Comparison of ENCODE assay signal across 9 cellular contexts in genomic region chr18:3441290-3441689, GRCh38. TPM values are rescaled to one million over a fixed set of nuclear protein-coding genes. Genes with fewer than 3 reads are reported as not detected.
DNase-seq lines count a peak whose midpoint lies in the region; ATAC-seq and TF ChIP-seq lines count a peak whose summit lies in the region.
"Had no signal": no experiment of that assay in that cellular context is flagged by ENCODE, and none has a peak within 500 bp of the region (broad histone marks: within the 10 kb centered on the region; RNA-seq: fewer than 3 reads in every experiment).

No MANE protein-coding gene starts in this region.

- peaks cover 3% of the 10 kb centered on the region for H3K4me1 ChIP-seq in DND-41 (ENCODE audit: insufficient read depth, low read length)
- no peaks in the 10 kb centered on the region for H3K4me1 ChIP-seq in effector memory CD4-positive, alpha-beta T cell (ENCODE audit: control insufficient read depth, insufficient read depth, low read length, poor library complexity, severe bottlenecking)

- no peak overlapping the region for H3K4me3 ChIP-seq in DND-41 (ENCODE audit: low read depth in 1 of 2, low read length in 2 of 2)
- H3K4me3 ChIP-seq in effector memory CD4-positive, alpha-beta T cell (ENCODE audit: insufficient read depth, low read depth, low read length, poor library complexity, severe bottlenecking), result no peak overlapping the region

- H3K27ac ChIP-seq in DND-41 (ENCODE audit: low read length), result no peak overlapping the region
- no peak overlapping the region for H3K27ac ChIP-seq in effector memory CD4-positive, alpha-beta T cell (ENCODE audit: insufficient read depth, low read length, poor library complexity, severe bottlenecking)
- H3K27ac ChIP-seq: epithelial cell of prostate had no signal

- DNase-seq in DND-41, result peak; percentile 11
- DNase-seq in MV-4-11 (lab: John Stamatoyannopoulos, UW), result peak; percentile 9
- no peak for DNase-seq in effector memory CD8-positive, alpha-beta T cell
- DNase-seq in myocyte (ENCODE audit: low read depth), result peak; percentile 64
- DNase-seq in effector memory CD4-positive, alpha-beta T cell, result no peak
- no peak for DNase-seq in KG1 (lab: John Stamatoyannopoulos, UW)
- DNase-seq in activated CD4-positive, CD25-positive, alpha-beta regulatory T cell (lab: John Stamatoyannopoulos, UW), result no peak

- H3K36me3 ChIP-seq in DND-41 (ENCODE audit: insufficient read depth, low read length), result no peaks in the 10 kb centered on the region
- H3K36me3 ChIP-seq in effector memory CD4-positive, alpha-beta T cell (ENCODE audit: control insufficient read depth, insufficient read depth, low read length), result no peaks in the 10 kb centered on the region

- H3K4me3 Mint-ChIP-seq in effector memory CD8-positive, alpha-beta T cell, result no peak overlapping the region

- no peak overlapping the region for H2AFZ ChIP-seq in DND-41 (ENCODE audit: low read depth, low read length)

- peaks cover 8% of the 10 kb centered on the region for H3K36me3 Mint-ChIP-seq in effector memory CD8-positive, alpha-beta T cell (ENCODE audit: insufficient read depth)

- H3K27ac Mint-ChIP-seq in effector memory CD8-positive, alpha-beta T cell, result no peak overlapping the region

- no peaks in the 10 kb centered on the region; the same call in 1 of the 2 replicates for H3K79me2 ChIP-seq in DND-41 (ENCODE audit: insufficient read depth, low read length)

- no peaks in the 10 kb centered on the region for H3K27me3 Mint-ChIP-seq in effector memory CD8-positive, alpha-beta T cell

- no peaks in the 10 kb centered on the region for H4K20me1 ChIP-seq in DND-41 (ENCODE audit: insufficient read depth, low read length)

- H3K4me1 Mint-ChIP-seq in effector memory CD8-positive, alpha-beta T cell (ENCODE audit: low read depth in 2 of 2), result no peaks in the 10 kb centered on the region

- H3K27me3 ChIP-seq in DND-41 (ENCODE audit: insufficient read depth, low read length, poor library complexity), result peaks cover 4% of the 10 kb centered on the region
- no peaks in the 10 kb centered on the region for H3K27me3 ChIP-seq in effector memory CD4-positive, alpha-beta T cell (replicated peaks; ENCODE audit: control insufficient read depth, insufficient read depth, low read length, poor library complexity, severe bottlenecking)

- no peaks in the 10 kb centered on the region for H3K9me3 Mint-ChIP-seq in effector memory CD8-positive, alpha-beta T cell

- ATAC-seq in DND-41 (ENCODE audit: insufficient read depth, low read depth) (peak; percentile 44; the same call in 1 of the 3 replicates), HG02973 (IDR thresholded peaks at IDR 0.05; ENCODE audit: unreplicated experiment) (no peak)
- peak; percentile 61 for ATAC-seq in effector memory CD8-positive, alpha-beta T cell (replicated peaks)

- no peak overlapping the region for H3K9ac ChIP-seq in DND-41 (ENCODE audit: low read depth, low read length)

- no peaks in the 10 kb centered on the region for H3K9me3 ChIP-seq in DND-41 (ENCODE audit: insufficient read depth, low read length, severe bottlenecking)
- no peaks in the 10 kb centered on the region for H3K9me3 ChIP-seq in effector memory CD4-positive, alpha-beta T cell (ENCODE audit: control insufficient read depth, low read length)

- H3K4me2 ChIP-seq in DND-41 (ENCODE audit: insufficient read depth, low read length), result no peak overlapping the region

- TF ChIP-seq CTCF in DND-41 (IDR thresholded peaks at IDR 0.05; ENCODE audit: borderline replicate concordance, extremely low read depth, low read length, poor library complexity, severe bottlenecking), result peak; percentile 26

RNA-seq across cellular contexts. Expression of gene TGIF1, which starts 8.7 kb away (rescaled TPM):
- total RNA-seq in myocyte, result 74.2 and 101 TPM in 2 replicates
- polyA plus RNA-seq in myocyte (2012), result 44.4 TPM

Comparison
In these comparisons a context has a peak if more than half of its experiments do, and no peak if none do; other contexts are left out.
1. DNase-seq: peak in DND-41 (single experiment), MV-4-11 (single experiment) and myocyte (single experiment); none in effector memory CD8-positive, alpha-beta T cell (0 of 3), effector memory CD4-positive, alpha-beta T cell (0 of 3), KG1 (single experiment) and activated CD4-positive, CD25-positive, alpha-beta regulatory T cell (0 of 4).